1 cellular context compared by ENCODE assay signal in the genomic region with DNA sequence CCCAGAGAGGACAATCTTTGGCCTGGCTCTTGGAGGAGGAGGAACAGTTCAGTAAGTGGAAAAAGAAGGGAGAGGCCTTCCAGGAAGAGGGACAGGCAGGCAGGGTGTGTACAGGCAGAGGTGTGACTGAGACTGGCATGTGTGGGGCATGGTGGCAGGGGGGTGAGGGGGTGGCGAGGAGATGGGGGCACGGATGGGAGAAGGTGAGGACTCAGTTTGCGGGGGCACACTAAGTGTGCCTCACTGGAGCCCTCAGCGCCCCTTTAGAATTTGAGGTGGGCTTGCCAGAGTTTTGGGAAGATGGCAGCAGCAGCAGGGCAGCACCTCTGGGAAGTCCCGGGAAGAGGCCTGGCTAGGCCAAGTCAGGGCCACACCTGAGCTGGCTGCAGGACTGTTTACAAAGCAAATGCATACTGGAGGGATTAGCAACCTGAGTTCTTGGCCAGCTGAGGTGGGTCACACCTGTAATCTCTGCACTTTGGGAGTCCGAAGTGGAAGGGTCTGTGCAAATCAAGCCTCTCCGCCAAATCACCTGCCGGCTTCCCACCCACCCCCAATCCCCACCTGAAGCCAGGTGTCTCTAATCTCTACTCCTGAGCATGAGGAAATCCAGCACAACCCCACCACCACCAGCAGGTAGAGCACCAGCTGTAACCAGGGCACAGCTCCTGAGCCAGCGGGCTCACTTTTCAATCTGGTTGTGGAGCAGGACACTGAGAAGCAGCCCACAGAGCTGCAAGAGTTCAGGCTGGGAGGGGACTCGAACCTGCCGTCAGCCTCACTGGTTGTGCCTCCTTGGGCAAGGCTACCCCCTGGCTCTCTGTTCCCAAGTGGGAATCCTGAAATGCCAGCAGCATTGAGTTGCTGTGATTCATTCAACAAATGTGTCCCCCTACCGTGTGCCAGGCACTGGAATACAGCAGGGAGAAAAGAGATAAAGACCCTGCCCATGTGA.
TF ChIP-seq lines count a peak whose summit lies in the region.

No MANE protein-coding gene starts in this region.

TF ChIP-seq in Ishikawa, 13 proteins besides CTCF, POLR2A, EP300 and RAD21:
- TF ChIP-seq REST (IDR thresholded peaks at IDR 0.05; ENCODE audit: low read depth), result no peak
- TF ChIP-seq NFIC (IDR thresholded peaks at IDR 0.05), result 0 out of 2 replicates have a peak, but pooled peaks have one; percentile 36
- peak; percentile 65 for TF ChIP-seq TEAD4 (IDR thresholded peaks at IDR 0.05)
- TF ChIP-seq TCF12 (IDR thresholded peaks at IDR 0.05; ENCODE audit: low read depth), result peak; percentile 47; the same call in 1 of the 2 replicates
TF ChIP-seq in Ishikawa: peak in this region for 3.
